Comparison of ENCODE assay signal across 21 cellular contexts in the genomic region with DNA sequence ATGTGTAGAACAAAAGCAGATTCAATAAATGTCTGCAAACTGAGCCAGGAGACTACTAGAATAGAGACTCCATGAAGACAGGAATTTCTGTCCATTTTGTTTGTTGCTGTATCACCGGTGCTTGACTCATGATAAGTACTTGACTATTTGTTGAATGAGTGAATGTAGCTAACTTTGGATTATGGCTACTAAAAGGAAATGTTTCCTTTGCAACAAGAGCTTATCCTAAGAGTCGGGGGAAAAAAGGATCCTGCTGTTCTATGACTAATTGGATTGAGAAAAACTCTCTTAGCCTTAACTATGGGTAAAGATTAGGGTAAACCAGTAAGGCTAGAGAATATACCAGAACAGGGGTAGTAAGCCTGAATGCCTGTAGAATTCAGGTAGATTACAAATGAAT. TPM values are rescaled to one million over a fixed set of nuclear protein-coding genes. Genes with fewer than 3 reads are reported as not detected.
DNase-seq lines count a peak whose midpoint lies in the region; ATAC-seq and TF ChIP-seq lines count a peak whose summit lies in the region.
"Had no signal": no experiment of that assay in that cellular context is flagged by ENCODE, and none has a peak within 500 bp of the region (broad histone marks: within the 10 kb centered on the region; RNA-seq: fewer than 3 reads in every experiment).

No MANE protein-coding gene starts in this region.

- H3K9ac ChIP-seq in SK-N-SH: no peak overlapping the region
- H3K9ac ChIP-seq in skeletal muscle satellite cell (ENCODE audit: low read depth, low read length): no peak overlapping the region

- TF ChIP-seq EP300 in SK-N-SH (IDR thresholded peaks at IDR 0.05; ENCODE audit: borderline replicate concordance in 1 of 2, low read depth in 1 of 2, low read length in 1 of 2): no peak

- CTCF ChIA-PET in SK-N-SH (lab: Yijun Ruan, JAX): interaction anchor here (0.6 to 2.6 kb wide), 3 partner anchors 10 to 38 kb away, joined by 3 to 13 read pairs (median 3); a partner anchor contains a TSS
- CTCF ChIA-PET in PC-9 (lab: Charles Lee): no interaction called here

- no peak for TF ChIP-seq POLR2A in heart left ventricle (IDR thresholded peaks at IDR 0.05)

- H3K4me3 ChIP-seq in SK-N-SH (ENCODE audit: low read depth in 2 of 2, low read length in 1 of 2): no peak overlapping the region
- no peak overlapping the region for H3K4me3 ChIP-seq in PC-9
- no peak overlapping the region for H3K4me3 ChIP-seq in fibroblast of pulmonary artery (replicated peaks; ENCODE audit: low read depth, low read length)
- H3K4me3 ChIP-seq in skeletal muscle satellite cell (ENCODE audit: low read length): no peak overlapping the region
- no peak overlapping the region for H3K4me3 ChIP-seq in heart left ventricle

- no peaks in the 10 kb centered on the region for H3K27me3 ChIP-seq in SK-N-SH (ENCODE audit: insufficient read depth)
- H3K27me3 ChIP-seq in PC-9 (ENCODE audit: insufficient read depth, low read depth): no peaks in the 10 kb centered on the region
- no peaks in the 10 kb centered on the region for H3K27me3 ChIP-seq in skeletal muscle satellite cell (ENCODE audit: control insufficient read depth, insufficient read depth, low read length)
- H3K27me3 ChIP-seq in heart left ventricle: no peaks in the 10 kb centered on the region
- H3K27me3 ChIP-seq: BE2C had no signal

- no peak overlapping the region for H2AFZ ChIP-seq in SK-N-SH (ENCODE audit: low read depth)
- no peak overlapping the region for H2AFZ ChIP-seq in PC-9

- H3K79me2 ChIP-seq in SK-N-SH (ENCODE audit: insufficient read depth): peaks cover 80% of the 10 kb centered on the region
- H3K79me2 ChIP-seq in PC-9 (ENCODE audit: low read depth): peaks cover 78% of the 10 kb centered on the region

- DNase-seq in SK-N-SH (no peak), PC-9 (no peak), fibroblast of pulmonary artery (ENCODE audit: low read depth) (peak; percentile 24), HuH-7 (ENCODE audit: low spot score) (no peak), heart left ventricle (no peak)
- DNase-seq: activated CD4-positive, alpha-beta T cell treated with anti-CD3 and anti-CD28 coated beads for 4 hours; activated effector memory CD4-positive, alpha-beta T cell treated with anti-CD3 and anti-CD28 coated beads, Interleukin-2, amount 50 U/mL, for 16 hours; amygdala; BE2C; effector memory CD4-positive, alpha-beta T cell; hippocampal formation; kidney glomerular epithelial cell; NCI-H1105; NCI-H774; RPMI8226; SW 1271 had no signal

- H3K4me1 ChIP-seq in SK-N-SH (ENCODE audit: control insufficient read depth in 1 of 2, insufficient read depth in 2 of 2, low read depth in 1 of 2, low read length in 1 of 2) (peaks cover 19 to 28% of the 10 kb centered on the region in 2 experiments; a peak in 3 of 4 replicates), PC-9 (replicated peaks; ENCODE audit: insufficient read depth) (peaks cover 32% of the 10 kb centered on the region), skeletal muscle satellite cell (ENCODE audit: control insufficient read depth, insufficient read depth, low read length) (peaks cover 20% of the 10 kb centered on the region), heart left ventricle (peaks cover 6 to 65% (median 46%) of the 10 kb centered on the region in 12 donors)
- H3K4me1 ChIP-seq: BE2C had no signal

- intact Hi-C loops in PC-9 (cut with micrococcal nuclease; ENCODE audit: unreplicated experiment): no loop called here
- intact Hi-C loops in heart left ventricle (cut with DNase I): loop anchor here in 1 of 10 donors (5.0 kb wide), 1 partner anchor 36 kb away; a partner anchor contains a TSS

- H3K9me2 ChIP-seq in SK-N-SH (no peaks in the 10 kb centered on the region), PC-9 (ENCODE audit: insufficient read depth) (no peaks in the 10 kb centered on the region)

- ATAC-seq in SK-N-SH treated with all-trans-retinoic acid at 6 μM for 48 hours: no peak
- ATAC-seq in GM19452 (IDR thresholded peaks at IDR 0.05; ENCODE audit: unreplicated experiment): no peak
- ATAC-seq in heart left ventricle: no peak
- ATAC-seq: stimulated activated memory B cell treated with anti-CD40 and anti-IgM and Interleukin-4, amounts not matched to agents 10 μg/mL and 1 μg/mL and 100 μg/mL, for 72 hours had no signal

- POLR2A ChIA-PET in SK-N-SH (lab: Yijun Ruan, JAX) (interaction anchor here (1.1 kb wide), 1 partner anchor 51 kb away, joined by 4 read pairs; no protein-coding TSS in a partner anchor), PC-9 (lab: Charles Lee; ENCODE audit: unreplicated experiment) (interaction anchor here (0.6 kb wide), 2 partner anchors 18 to 240 kb away, joined by 3 to 4 read pairs; no protein-coding TSS in a partner anchor)

- H3K36me3 ChIP-seq in SK-N-SH (replicated peaks in 1 of 2; ENCODE audit: control insufficient read depth in 1 of 2, insufficient read depth in 2 of 2, low read length in 1 of 2) (peaks cover 59 to 68% of the 10 kb centered on the region in 2 experiments), PC-9 (ENCODE audit: low read depth) (peaks cover 62% of the 10 kb centered on the region), skeletal muscle satellite cell (ENCODE audit: insufficient read depth, low read length) (peaks cover 51% of the 10 kb centered on the region), heart left ventricle (peaks cover 0 to 64% (median 50%) of the 10 kb centered on the region in 9 donors)

- peaks cover 62% of the 10 kb centered on the region for H4K20me1 ChIP-seq in SK-N-SH (ENCODE audit: insufficient read depth)
- peaks cover 61% of the 10 kb centered on the region for H4K20me1 ChIP-seq in PC-9 (ENCODE audit: insufficient read depth)

- H3K27ac ChIP-seq in SK-N-SH (ENCODE audit: low read depth in 2 of 2, low read length in 1 of 2) (no peak overlapping the region), PC-9 (no peak overlapping the region), heart left ventricle (peak overlapping the region in 6 of 12 donors; percentile 6 to 49 (median 16))
- H3K27ac ChIP-seq: 22Rv1 had no signal

- H3K4me2 ChIP-seq in SK-N-SH (peak overlapping the region; percentile 85; the same call in 1 of the 2 replicates), PC-9 (peak overlapping the region; percentile 94; the same call in 1 of the 2 replicates), skeletal muscle satellite cell (ENCODE audit: low read length) (peak overlapping the region; percentile 96)

- BruUV-seq in PC-9 (replicated peaks; lab: Mats Ljungman, UMichigan): no TSS peak

- WGBS in SK-N-SH (ENCODE audit: low lambda C conversion rate): 70% methylated on average over 2 of the region's 2 CpGs
- WGBS in heart left ventricle, 4 donors: 28 to 40% (median 32%) methylated on average over 2 of the region's 2 CpGs

- H3K9me3 ChIP-seq in SK-N-SH (no peaks in the 10 kb centered on the region), PC-9 (ENCODE audit: insufficient read depth, low read depth) (no peaks in the 10 kb centered on the region), skeletal muscle satellite cell (replicated peaks; ENCODE audit: low read length) (no peaks in the 10 kb centered on the region), heart left ventricle (no peaks in the 10 kb centered on the region)
- H3K9me3 ChIP-seq: BE2C had no signal

- H3F3A ChIP-seq in SK-N-SH (replicated peaks; ENCODE audit: insufficient read depth) (no peaks in the 10 kb centered on the region), PC-9 (ENCODE audit: insufficient read depth, low read depth) (peaks cover 16% of the 10 kb centered on the region; the same call in 1 of the 2 replicates)

- TF ChIP-seq RAD21 in SK-N-SH (IDR thresholded peaks at IDR 0.05; ENCODE audit: low read length): no peak

- TF ChIP-seq CTCF in SK-N-SH (IDR thresholded peaks at IDR 0.05): no peak
- no peak for TF ChIP-seq CTCF in PC-9 (conservative IDR thresholded peaks at IDR 0.05)
- TF ChIP-seq CTCF in fibroblast of pulmonary artery (IDR thresholded peaks at IDR 0.05; ENCODE audit: low read length, missing control alignments): no peak
- no peak for TF ChIP-seq CTCF in heart left ventricle (IDR thresholded peaks at IDR 0.05)

TF ChIP-seq in SK-N-SH, 30 proteins besides CTCF, POLR2A, EP300 and RAD21 (continues in another document):
- TF ChIP-seq RCOR1 (IDR thresholded peaks at IDR 0.05; ENCODE audit: low read length) (no peak), TCF12 (IDR thresholded peaks at IDR 0.05) (no peak), SMC3 (IDR thresholded peaks at IDR 0.05; ENCODE audit: low read depth, low read length) (no peak)

TF ChIP-seq in SK-N-SH treated with all-trans-retinoic acid at 6 μM for 48 hours, 23 proteins besides CTCF, POLR2A, EP300 and RAD21 (continues in another document):
- TF ChIP-seq TCF4 (CRISPR knock-in tag; IDR thresholded peaks at IDR 0.05; ENCODE audit: borderline replicate concordance): no peak
- no peak for TF ChIP-seq OSR1 (CRISPR knock-in tag; IDR thresholded peaks at IDR 0.05)

RNA-seq across cellular contexts. Expression of a gene that starts 3.5 kb away (rescaled TPM):
- polyA plus RNA-seq in SK-N-SH (2012; rRNA removed) (70.0 and 98.5 TPM in 2 replicates), heart left ventricle (100 to 1,000 TPM in 1 of 2 donors, 10 to 100 TPM in 1; 84.7 to 112 TPM)
- polyA plus RNA-seq in SK-N-SH (2012; cell fraction: cytosol; rRNA removed): 103 and 105 TPM in 2 replicates
- polyA plus RNA-seq in SK-N-SH (2012; cell fraction: nucleus; rRNA removed): 16.1 and 39.0 TPM in 2 replicates
- total RNA-seq in PC-9 (2021) (183 and 191 TPM in 2 replicates), heart left ventricle (100 to 1,000 TPM in 8 of 9 donors, 10 to 100 TPM in 1; 99.8 to 173 (median 140) TPM)
- total RNA-seq in skeletal muscle satellite cell (2012; rRNA removed): 64.1 and 77.1 TPM in 2 replicates

RNA-seq across cellular contexts. Expression of a gene that starts 38.4 kb away (rescaled TPM):
- 2.9 and 3.5 TPM in 2 replicates for polyA plus RNA-seq in SK-N-SH (2012; rRNA removed)
- polyA plus RNA-seq in SK-N-SH (2012; cell fraction: cytosol; rRNA removed): 2.8 and 2.9 TPM in 2 replicates
- polyA plus RNA-seq in SK-N-SH (2012; cell fraction: nucleus; rRNA removed): 3.1 and 6.3 TPM in 2 replicates
- total RNA-seq in PC-9 (2021): 16.0 and 22.6 TPM in 2 replicates
- total RNA-seq in skeletal muscle satellite cell (2012; rRNA removed): 6.3 TPM in 2 replicates
- total RNA-seq in heart left ventricle: 1 to 10 TPM in 2 of 9 donors, under 1 TPM in 7; 0.19 to 1.6 (median 0.60) TPM
- polyA plus RNA-seq in heart left ventricle: under 1 TPM; 0.19 to 0.54 TPM

RNA-seq across cellular contexts. Expression of a gene that starts 49.6 kb away (rescaled TPM):
- 21.9 and 29.0 TPM in 2 replicates for polyA plus RNA-seq in SK-N-SH (2012; rRNA removed)
- 22.5 and 23.0 TPM in 2 replicates for polyA plus RNA-seq in SK-N-SH (2012; cell fraction: cytosol; rRNA removed)
- polyA plus RNA-seq in SK-N-SH (2012; cell fraction: nucleus; rRNA removed): 23.1 and 37.0 TPM in 2 replicates
- total RNA-seq in PC-9 (2021): 92.6 and 112 TPM in 2 replicates
- total RNA-seq in skeletal muscle satellite cell (2012; rRNA removed): 32.3 and 45.9 TPM in 2 replicates
- total RNA-seq in heart left ventricle: 100 to 1,000 TPM; 206 to 631 (median 475) TPM
- 100 to 1,000 TPM in 1 of 2 donors, 10 to 100 TPM in 1; 53.8 to 119 TPM for polyA plus RNA-seq in heart left ventricle
